In the genomic region with DNA sequence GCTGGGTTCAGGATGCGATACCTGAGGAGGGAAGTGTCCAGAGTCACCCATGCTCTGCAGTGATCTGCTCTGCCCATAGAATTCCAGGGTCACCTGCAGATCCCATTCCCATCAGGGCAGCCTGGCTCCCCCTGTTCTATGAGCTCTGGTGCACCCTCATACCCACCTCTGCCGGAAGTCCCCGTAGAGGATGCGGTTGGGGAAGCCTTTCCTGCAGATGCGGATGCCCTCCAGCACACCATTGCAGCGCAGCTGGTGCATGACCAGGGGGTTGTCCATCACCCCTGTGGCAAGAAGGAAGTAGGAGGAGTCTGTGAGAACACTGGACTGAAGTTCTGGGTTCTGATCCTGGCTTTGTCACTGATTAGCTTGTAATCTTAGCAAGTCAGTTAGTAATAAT, we compare ENCODE assay signal across 15 cellular contexts. TPM values are rescaled to one million over a fixed set of nuclear protein-coding genes. Genes with fewer than 3 reads are reported as not detected.
"Had no signal": no experiment of that assay in that cellular context is flagged by ENCODE, and none has a peak within 500 bp of the region (broad histone marks: within the 10 kb centered on the region; RNA-seq: fewer than 3 reads in every experiment).

No MANE protein-coding gene starts in this region.

RNA-seq across cellular contexts. Expression of a gene that starts 9.7 kb away (rescaled TPM):
- total RNA-seq: activated B cell treated with CpG ODN at 0.5 μM for 24 hours; activated CD4-positive, alpha-beta T cell treated with anti-CD3 and anti-CD28 coated beads, Interleukin-2, amount 10 ng/mL, durations not matched to agents 24 days and 14 days; activated CD8-positive, alpha-beta memory T cell treated with anti-CD3 and anti-CD28 coated beads for 36 hours; activated CD8-positive, alpha-beta T cell treated with anti-CD3 and anti-CD28 coated beads for 36 hours; activated naive CD8-positive, alpha-beta T cell treated with anti-CD3 and anti-CD28 coated beads, Interleukin-2, amount 10 ng/mL, durations not matched to agents 7 days and 5 days; activated T-helper 2 cell treated with anti-CD3 and anti-CD28 coated beads, Interferon-gamma antibody, Interleukin-2, Interleukin-4, amounts not matched to agents 10 μg/mL and 5 μg/mL and 100 μg/mL, durations not matched to agents 14 hours and 24 hours and 36 hours; ascending aorta; bronchial epithelial cell; T-cell; T-helper 17 cell; T-helper 2 cell treated with Interferon-gamma antibody and Interleukin-4, amounts not matched to agents 100 ng/mL and 5 ng/mL, for 36 hours had no signal

RNA-seq across cellular contexts. Expression of a gene that starts 17.7 kb away (rescaled TPM):
- total RNA-seq: activated B cell treated with CpG ODN at 0.5 μM for 24 hours; activated CD8-positive, alpha-beta memory T cell treated with anti-CD3 and anti-CD28 coated beads for 36 hours; activated CD8-positive, alpha-beta T cell treated with anti-CD3 and anti-CD28 coated beads for 36 hours; activated naive CD8-positive, alpha-beta T cell treated with anti-CD3 and anti-CD28 coated beads, Interleukin-2, amount 10 ng/mL, durations not matched to agents 7 days and 5 days; ascending aorta; bronchial epithelial cell; T-cell; T-helper 17 cell; T-helper 2 cell treated with Interferon-gamma antibody and Interleukin-4, amounts not matched to agents 100 ng/mL and 5 ng/mL, for 36 hours had no signal

RNA-seq across cellular contexts. Expression of a gene that starts 49.0 kb away (rescaled TPM):
- total RNA-seq: activated B cell treated with CpG ODN at 0.5 μM for 24 hours; activated CD4-positive, alpha-beta memory T cell treated with anti-CD3 and anti-CD28 coated beads for 36 hours; activated CD4-positive, alpha-beta T cell treated with anti-CD3 and anti-CD28 coated beads, Interleukin-2, amount 10 ng/mL, durations not matched to agents 24 days and 14 days; activated CD8-positive, alpha-beta memory T cell treated with anti-CD3 and anti-CD28 coated beads for 36 hours; activated CD8-positive, alpha-beta T cell treated with anti-CD3 and anti-CD28 coated beads for 36 hours; activated naive CD8-positive, alpha-beta T cell treated with anti-CD3 and anti-CD28 coated beads, Interleukin-2, amount 10 ng/mL, durations not matched to agents 7 days and 5 days; activated T-helper 2 cell treated with anti-CD3 and anti-CD28 coated beads, Interferon-gamma antibody, Interleukin-2, Interleukin-4, amounts not matched to agents 10 μg/mL and 5 μg/mL and 100 μg/mL, durations not matched to agents 14 hours and 24 hours and 36 hours; bronchial epithelial cell; T-cell; T-helper 1 cell treated with Interleukin-12 subunit alpha and Interleukin-12 subunit beta and Interleukin-4 antibody, amounts not matched to agents 30 ng/mL and 1 ng/mL, for 36 hours; T-helper 2 cell treated with Interferon-gamma antibody and Interleukin-4, amounts not matched to agents 100 ng/mL and 5 ng/mL, for 36 hours had no signal

RNA-seq across cellular contexts. Expression of a gene that starts 53.2 kb away (rescaled TPM):
- total RNA-seq: activated B cell treated with CpG ODN at 0.5 μM for 24 hours; activated CD4-positive, alpha-beta memory T cell treated with anti-CD3 and anti-CD28 coated beads for 36 hours; activated CD4-positive, alpha-beta T cell treated with anti-CD3 and anti-CD28 coated beads, Interleukin-2, amount 10 ng/mL, durations not matched to agents 24 days and 14 days; activated CD8-positive, alpha-beta memory T cell treated with anti-CD3 and anti-CD28 coated beads for 36 hours; activated CD8-positive, alpha-beta T cell treated with anti-CD3 and anti-CD28 coated beads for 36 hours; activated T-helper 2 cell treated with anti-CD3 and anti-CD28 coated beads, Interferon-gamma antibody, Interleukin-2, Interleukin-4, amounts not matched to agents 10 μg/mL and 5 μg/mL and 100 μg/mL, durations not matched to agents 14 hours and 24 hours and 36 hours; ascending aorta; bronchial epithelial cell; cardiac muscle cell; cerebellum; T-cell; T-helper 1 cell treated with Interleukin-12 subunit alpha and Interleukin-12 subunit beta and Interleukin-4 antibody, amounts not matched to agents 30 ng/mL and 1 ng/mL, for 36 hours; T-helper 17 cell; T-helper 2 cell treated with Interferon-gamma antibody and Interleukin-4, amounts not matched to agents 100 ng/mL and 5 ng/mL, for 36 hours had no signal
